Comparison of ENCODE assay signal across 28 cellular contexts in the genomic region with DNA sequence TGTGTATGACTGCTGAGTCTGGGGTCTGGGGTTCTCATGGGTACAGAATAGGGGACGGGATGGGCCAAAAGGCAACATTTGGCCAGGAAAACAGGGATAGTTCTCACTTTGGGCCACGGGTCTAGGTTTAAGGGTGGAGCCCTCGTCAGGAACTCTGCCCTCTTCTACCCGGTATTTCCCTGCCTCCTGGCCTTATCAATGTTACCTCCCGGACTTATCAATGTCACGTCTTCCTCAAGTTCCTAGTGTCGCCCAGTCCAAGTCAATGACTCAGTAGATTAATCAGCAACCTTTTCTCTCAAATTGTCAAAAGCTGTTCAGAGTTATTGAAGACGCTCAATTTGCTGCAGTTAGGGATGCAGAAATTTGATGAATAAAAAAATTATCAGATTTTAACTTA.
"Had no signal": no experiment of that assay in that cellular context is flagged by ENCODE, and none has a peak within 500 bp of the region (broad histone marks: within the 10 kb centered on the region; RNA-seq: fewer than 3 reads in every experiment).

No MANE protein-coding gene starts in this region.

- H3K27me3 ChIP-seq: neural progenitor cell, ovary, right lobe of liver, stomach, thyroid gland, tibial nerve, upper lobe of right lung, uterus had no signal

- H3K36me3 ChIP-seq: neural progenitor cell, ovary, right lobe of liver, stomach, thoracic aorta, thyroid gland, tibial nerve, upper lobe of right lung, uterus had no signal

- H3K9ac ChIP-seq: neural progenitor cell, parathyroid adenoma had no signal

- H3K36me3 Mint-ChIP-seq: naive B cell; naive thymus-derived CD8-positive, alpha-beta T cell; natural killer cell treated with Interleukin-12 subunit alpha and Interleukin-12 subunit beta and Interleukin-15 and Interleukin-18, amount 100 ng/mL, for 72 hours; neural progenitor cell; stimulated activated effector memory CD8-positive, alpha-beta T cell treated with anti-CD3 and anti-CD28 coated beads, Interleukin-12 subunit alpha, Interleukin-12 subunit beta, amount 100 ng/mL, for 72 hours; stimulated activated naive B cell treated with anti-CD40 and anti-IgM and Interleukin-4, amounts not matched to agents 10 μg/mL and 1 μg/mL and 100 μg/mL, for 72 hours; type B pancreatic cell had no signal

- H3K4me3 Mint-ChIP-seq: naive B cell; naive thymus-derived CD8-positive, alpha-beta T cell; natural killer cell treated with Interleukin-12 subunit alpha and Interleukin-12 subunit beta and Interleukin-15 and Interleukin-18, amount 100 ng/mL, for 72 hours; neural progenitor cell; stimulated activated effector memory CD8-positive, alpha-beta T cell treated with anti-CD3 and anti-CD28 coated beads, Interleukin-12 subunit alpha, Interleukin-12 subunit beta, amount 100 ng/mL, for 72 hours; stimulated activated naive B cell treated with anti-CD40 and anti-IgM and Interleukin-4, amounts not matched to agents 10 μg/mL and 1 μg/mL and 100 μg/mL, for 72 hours; stimulated activated naive CD8-positive, alpha-beta T cell treated with anti-CD3 and anti-CD28 coated beads, Interleukin-15, Interleukin-2, amounts not matched to agents 100 ng/mL and 50 ng/mL, for 24 hours; type B pancreatic cell had no signal

- H3K4me1 ChIP-seq: neural progenitor cell, parathyroid adenoma, psoas muscle, right lobe of liver, stomach, thyroid gland, tibial nerve, upper lobe of right lung had no signal

- H3K9me3 Mint-ChIP-seq: naive thymus-derived CD8-positive, alpha-beta T cell; natural killer cell treated with Interleukin-12 subunit alpha and Interleukin-12 subunit beta and Interleukin-15 and Interleukin-18, amount 100 ng/mL, for 72 hours; stimulated activated effector memory CD8-positive, alpha-beta T cell treated with anti-CD3 and anti-CD28 coated beads, Interleukin-12 subunit alpha, Interleukin-12 subunit beta, amount 100 ng/mL, for 72 hours; stimulated activated naive B cell treated with anti-CD40 and anti-IgM and Interleukin-4, amounts not matched to agents 10 μg/mL and 1 μg/mL and 100 μg/mL, for 72 hours; stimulated activated naive CD8-positive, alpha-beta T cell treated with anti-CD3 and anti-CD28 coated beads, Interleukin-15, Interleukin-2, amounts not matched to agents 100 ng/mL and 50 ng/mL, for 24 hours had no signal

- H3K9me3 ChIP-seq: ovary, psoas muscle, right lobe of liver, stomach, thoracic aorta, thyroid gland, upper lobe of right lung, uterus had no signal

- H2AFZ ChIP-seq: neural progenitor cell, parathyroid adenoma had no signal

- H3K4me1 Mint-ChIP-seq: naive B cell; naive thymus-derived CD8-positive, alpha-beta T cell; stimulated activated effector memory CD8-positive, alpha-beta T cell treated with anti-CD3 and anti-CD28 coated beads, Interleukin-12 subunit alpha, Interleukin-12 subunit beta, amount 100 ng/mL, for 72 hours; stimulated activated naive B cell treated with anti-CD40 and anti-IgM and Interleukin-4, amounts not matched to agents 10 μg/mL and 1 μg/mL and 100 μg/mL, for 72 hours had no signal

- H3K4me2 ChIP-seq: neural progenitor cell had no signal

- H3K27ac Mint-ChIP-seq: naive B cell; naive thymus-derived CD8-positive, alpha-beta T cell; natural killer cell treated with Interleukin-12 subunit alpha and Interleukin-12 subunit beta and Interleukin-15 and Interleukin-18, amount 100 ng/mL, for 72 hours; neural progenitor cell; progenitor cell of endocrine pancreas; stimulated activated effector memory CD8-positive, alpha-beta T cell treated with anti-CD3 and anti-CD28 coated beads, Interleukin-12 subunit alpha, Interleukin-12 subunit beta, amount 100 ng/mL, for 72 hours; stimulated activated naive B cell treated with anti-CD40 and anti-IgM and Interleukin-4, amounts not matched to agents 10 μg/mL and 1 μg/mL and 100 μg/mL, for 72 hours; stimulated activated naive CD8-positive, alpha-beta T cell treated with anti-CD3 and anti-CD28 coated beads, Interleukin-15, Interleukin-2, amounts not matched to agents 100 ng/mL and 50 ng/mL, for 24 hours; type B pancreatic cell had no signal

- H3K79me2 ChIP-seq: parathyroid adenoma had no signal

- H3K27ac ChIP-seq: neural progenitor cell, ovary, parathyroid adenoma, psoas muscle, right lobe of liver, stomach, thoracic aorta, thyroid gland, tibial nerve, upper lobe of right lung, uterus had no signal

- ATAC-seq: naive thymus-derived CD8-positive, alpha-beta T cell; natural killer cell treated with Interleukin-12 subunit alpha and Interleukin-12 subunit beta and Interleukin-15 and Interleukin-18, amount 100 ng/mL, for 72 hours; psoas muscle; right cardiac atrium; right lobe of liver; stimulated activated effector memory CD8-positive, alpha-beta T cell treated with anti-CD3 and anti-CD28 coated beads, Interleukin-12 subunit alpha, Interleukin-12 subunit beta, amount 100 ng/mL, for 72 hours; stimulated activated naive B cell treated with anti-CD40 and anti-IgM and Interleukin-4, amounts not matched to agents 10 μg/mL and 1 μg/mL and 100 μg/mL, for 72 hours; upper lobe of right lung had no signal

- DNase-seq: naive B cell; naive thymus-derived CD8-positive, alpha-beta T cell; occipital lobe; ovary; posterior cingulate gyrus; psoas muscle; right cardiac atrium; right lobe of liver; stimulated activated CD4-positive, alpha-beta T cell treated with anti-CD3 and anti-CD28 coated beads, Interleukin-15, amount 100 ng/mL, for 24 hours; stimulated activated CD4-positive, alpha-beta T cell treated with anti-CD3 and anti-CD28 coated beads, Interleukin-2, amount 100 ng/mL, for 24 hours; stimulated activated CD4-positive, alpha-beta T cell treated with anti-CD3 and anti-CD28 coated beads, Interleukin-2, amount 100 ng/mL, for 48 hours; stimulated activated CD4-positive, alpha-beta T cell treated with anti-CD3 and anti-CD28 coated beads, Interleukin-4, amount 100 ng/mL, for 24 hours; stimulated activated naive B cell treated with anti-CD40 and anti-IgM and Interleukin-4, amounts not matched to agents 10 μg/mL and 1 μg/mL and 100 μg/mL, for 72 hours; stimulated activated naive CD4-positive, alpha-beta T cell treated with Interleukin-2 at 50 U/mL for 16 hours; stomach; thyroid gland; upper lobe of right lung; uterus had no signal

- H3K4me3 ChIP-seq: neural progenitor cell, ovary, psoas muscle, right lobe of liver, skin epidermis, stomach, thoracic aorta, thyroid gland, tibial nerve, upper lobe of right lung, uterus had no signal
